Comparison of ENCODE assay signal across 1 cellular context in the genomic region with DNA sequence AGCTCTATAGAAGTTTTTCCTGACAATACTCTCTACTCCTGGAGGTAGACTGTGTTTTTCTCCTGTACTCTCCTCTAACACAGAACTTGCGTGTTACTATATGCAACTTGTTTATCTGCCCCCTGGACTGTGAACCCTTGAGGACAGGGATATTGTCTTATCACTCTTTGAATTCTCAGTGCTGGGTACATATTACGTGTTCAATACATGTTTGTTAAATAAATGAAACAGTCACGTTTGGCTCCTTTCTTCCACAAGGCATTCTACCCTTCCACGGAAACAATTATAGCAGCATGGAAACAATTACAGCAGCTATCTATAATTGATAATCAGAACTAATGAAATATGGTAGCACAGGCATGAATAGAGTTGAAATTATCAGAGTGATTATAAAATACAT.
TF ChIP-seq lines count a peak whose summit lies in the region.

No MANE protein-coding gene starts in this region.

TF ChIP-seq in HepG2, 621 proteins besides CTCF, POLR2A, EP300 and RAD21 (continued from another document and continues in another):
- TF ChIP-seq ZBTB14 (CRISPR knock-in tag; IDR thresholded peaks at IDR 0.05) (no peak), ZNF746 (CRISPR knock-in tag; IDR thresholded peaks at IDR 0.05) (no peak), IKZF1 (IDR thresholded peaks at IDR 0.05) (no peak), ZNF616 (CRISPR knock-in tag; IDR thresholded peaks at IDR 0.05; ENCODE audit: low read depth) (no peak), SNAI1 (CRISPR knock-in tag; IDR thresholded peaks at IDR 0.05; ENCODE audit: borderline replicate concordance) (no peak), SKI (IDR thresholded peaks at IDR 0.05; ENCODE audit: partially characterized antibody) (no peak), MLX (CRISPR knock-in tag; IDR thresholded peaks at IDR 0.05) (no peak), ZSCAN30 (CRISPR knock-in tag; IDR thresholded peaks at IDR 0.05) (no peak), SCMH1 (CRISPR knock-in tag; IDR thresholded peaks at IDR 0.05; ENCODE audit: borderline replicate concordance) (no peak), BCLAF1 (IDR thresholded peaks at IDR 0.05) (no peak), YY1 (IDR thresholded peaks at IDR 0.05; ENCODE audit: insufficient read depth, insufficient replicate concordance, low read depth, low read length) (no peak), TRIM22 (IDR thresholded peaks at IDR 0.05) (no peak), ZNF20 (CRISPR knock-in tag; IDR thresholded peaks at IDR 0.05) (no peak), TP53 (CRISPR knock-in tag; conservative IDR thresholded peaks at IDR 0.05) (no peak), FOXC1 (CRISPR knock-in tag; IDR thresholded peaks at IDR 0.05; ENCODE audit: borderline replicate concordance) (no peak), JUNB (CRISPR knock-in tag; IDR thresholded peaks at IDR 0.05; ENCODE audit: borderline replicate concordance) (no peak), POLR2AphosphoS5 (IDR thresholded peaks at IDR 0.05; ENCODE audit: low read depth, low read length) (no peak), KDM2A (CRISPR knock-in tag; IDR thresholded peaks at IDR 0.05; ENCODE audit: borderline replicate concordance, low read depth) (no peak), ZNF816 (CRISPR knock-in tag; IDR thresholded peaks at IDR 0.05; ENCODE audit: borderline replicate concordance) (0 out of 2 replicates have a peak, but pooled peaks have one; percentile 37), STAT5B (CRISPR knock-in tag; IDR thresholded peaks at IDR 0.05) (no peak), MED8 (CRISPR knock-in tag; IDR thresholded peaks at IDR 0.05; ENCODE audit: insufficient replicate concordance) (no peak), SOX5 (CRISPR knock-in tag; IDR thresholded peaks at IDR 0.05; ENCODE audit: borderline replicate concordance) (peak; percentile 93), ZBTB42 (CRISPR knock-in tag; IDR thresholded peaks at IDR 0.05) (no peak), BCL6 (CRISPR knock-in tag; IDR thresholded peaks at IDR 0.05) (peak; percentile 73; the same call in 1 of the 2 replicates), HMG20B (CRISPR knock-in tag; conservative IDR thresholded peaks at IDR 0.05) (no peak), ZNF280D (CRISPR knock-in tag; IDR thresholded peaks at IDR 0.05) (no peak), EHMT2 (IDR thresholded peaks at IDR 0.05; ENCODE audit: borderline replicate concordance, low read depth, low read length) (no peak), ZFP1 (CRISPR knock-in tag; IDR thresholded peaks at IDR 0.05) (no peak), AGO1 (IDR thresholded peaks at IDR 0.05; ENCODE audit: low read depth, low read length, poor library complexity, severe bottlenecking) (no peak), SOX6 (IDR thresholded peaks at IDR 0.05) (no peak), SOX6 (CRISPR knock-in tag; IDR thresholded peaks at IDR 0.05) (peak; percentile 89), PATZ1 (CRISPR knock-in tag; IDR thresholded peaks at IDR 0.05) (no peak), ATF1 (CRISPR knock-in tag; IDR thresholded peaks at IDR 0.05) (0 out of 2 replicates have a peak, but pooled peaks have one; percentile 28), ZFYVE20 (CRISPR knock-in tag; IDR thresholded peaks at IDR 0.05; ENCODE audit: borderline replicate concordance, low read depth) (no peak), FOXO1 (CRISPR knock-in tag; IDR thresholded peaks at IDR 0.05) (peak; percentile 82; the same call in 1 of the 2 replicates), ATF4 (CRISPR knock-in tag; IDR thresholded peaks at IDR 0.05) (peak in 1 of 2 experiments; percentile 62; a peak in 2 of 4 replicates), ZNF136 (CRISPR knock-in tag; IDR thresholded peaks at IDR 0.05; ENCODE audit: low read depth) (no peak)
- TF ChIP-seq, protein P1, sequence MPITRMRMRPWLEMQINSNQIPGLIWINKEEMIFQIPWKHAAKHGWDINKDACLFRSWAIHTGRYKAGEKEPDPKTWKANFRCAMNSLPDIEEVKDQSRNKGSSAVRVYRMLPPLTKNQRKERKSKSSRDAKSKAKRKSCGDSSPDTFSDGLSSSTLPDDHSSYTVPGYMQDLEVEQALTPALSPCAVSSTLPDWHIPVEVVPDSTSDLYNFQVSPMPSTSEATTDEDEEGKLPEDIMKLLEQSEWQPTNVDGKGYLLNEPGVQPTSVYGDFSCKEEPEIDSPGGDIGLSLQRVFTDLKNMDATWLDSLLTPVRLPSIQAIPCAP (CRISPR knock-in tag; IDR thresholded peaks at IDR 0.05; ENCODE audit: low read depth): no peak
- TF ChIP-seq, protein P2, sequence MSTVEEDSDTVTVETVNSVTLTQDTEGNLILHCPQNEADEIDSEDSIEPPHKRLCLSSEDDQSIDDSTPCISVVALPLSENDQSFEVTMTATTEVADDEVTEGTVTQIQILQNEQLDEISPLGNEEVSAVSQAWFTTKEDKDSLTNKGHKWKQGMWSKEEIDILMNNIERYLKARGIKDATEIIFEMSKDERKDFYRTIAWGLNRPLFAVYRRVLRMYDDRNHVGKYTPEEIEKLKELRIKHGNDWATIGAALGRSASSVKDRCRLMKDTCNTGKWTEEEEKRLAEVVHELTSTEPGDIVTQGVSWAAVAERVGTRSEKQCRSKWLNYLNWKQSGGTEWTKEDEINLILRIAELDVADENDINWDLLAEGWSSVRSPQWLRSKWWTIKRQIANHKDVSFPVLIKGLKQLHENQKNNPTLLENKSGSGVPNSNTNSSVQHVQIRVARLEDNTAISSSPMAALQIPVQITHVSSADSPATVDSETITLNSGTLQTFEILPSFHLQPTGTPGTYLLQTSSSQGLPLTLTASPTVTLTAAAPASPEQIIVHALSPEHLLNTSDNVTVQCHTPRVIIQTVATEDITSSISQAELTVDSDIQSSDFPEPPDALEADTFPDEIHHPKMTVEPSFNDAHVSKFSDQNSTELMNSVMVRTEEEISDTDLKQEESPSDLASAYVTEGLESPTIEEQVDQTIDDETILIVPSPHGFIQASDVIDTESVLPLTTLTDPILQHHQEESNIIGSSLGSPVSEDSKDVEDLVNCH (CRISPR knock-in tag; IDR thresholded peaks at IDR 0.05): no peak
